In genomic region chr4:35562831-35563230, GRCh38 we compare ENCODE assay signal across 23 cellular contexts.
"Had no signal": no experiment of that assay in that cellular context is flagged by ENCODE, and none has a peak within 500 bp of the region (broad histone marks: within the 10 kb centered on the region; RNA-seq: fewer than 3 reads in every experiment).

No MANE protein-coding gene starts in this region.

- H3K4me1 Mint-ChIP-seq: endodermal cell; naive thymus-derived CD8-positive, alpha-beta T cell; stimulated activated memory B cell treated with anti-CD40 and anti-IgM and Interleukin-4, amounts not matched to agents 10 μg/mL and 1 μg/mL and 100 μg/mL, for 72 hours had no signal

- H3K36me3 Mint-ChIP-seq: naive thymus-derived CD8-positive, alpha-beta T cell; stimulated activated memory B cell treated with anti-CD40 and anti-IgM and Interleukin-4, amounts not matched to agents 10 μg/mL and 1 μg/mL and 100 μg/mL, for 72 hours had no signal

- H3K4me3 ChIP-seq: coronary artery, heart left ventricle, lung, mucosa of descending colon, right lobe of liver, spleen, tibial nerve had no signal

- ATAC-seq: heart left ventricle; left cardiac atrium; left ventricle myocardium superior; mucosa of descending colon; naive thymus-derived CD8-positive, alpha-beta T cell; right lobe of liver; stimulated activated memory B cell treated with anti-CD40 and anti-IgM and Interleukin-4, amounts not matched to agents 10 μg/mL and 1 μg/mL and 100 μg/mL, for 72 hours had no signal

- H3K27me3 Mint-ChIP-seq: naive thymus-derived CD8-positive, alpha-beta T cell; stimulated activated memory B cell treated with anti-CD40 and anti-IgM and Interleukin-4, amounts not matched to agents 10 μg/mL and 1 μg/mL and 100 μg/mL, for 72 hours; stimulated activated naive CD8-positive, alpha-beta T cell treated with anti-CD3 and anti-CD28 coated beads, Interleukin-15, Interleukin-2, amounts not matched to agents 100 ng/mL and 50 ng/mL, for 24 hours had no signal

- DNase-seq: central memory CD4-positive, alpha-beta T cell; effector CD4-positive, alpha-beta T cell; endodermal cell; erythroblast; foreskin melanocyte; heart left ventricle; kidney; left cardiac atrium; left ventricle myocardium superior; mesendoderm; mucosa of descending colon; naive thymus-derived CD8-positive, alpha-beta T cell; right lobe of liver; spleen; stimulated activated CD4-positive, alpha-beta T cell treated with anti-CD3 and anti-CD28 coated beads, Interleukin-15, amount 100 ng/mL, for 24 hours; stimulated activated CD4-positive, alpha-beta T cell treated with anti-CD3 and anti-CD28 coated beads, Interleukin-1b, Interleukin-23, amount 100 ng/mL, for 48 hours; stimulated activated CD4-positive, alpha-beta T cell treated with anti-CD3 and anti-CD28 coated beads, Interleukin-4, amount 100 ng/mL, for 24 hours had no signal

- H3K4me3 Mint-ChIP-seq: endodermal cell; naive thymus-derived CD8-positive, alpha-beta T cell; stimulated activated memory B cell treated with anti-CD40 and anti-IgM and Interleukin-4, amounts not matched to agents 10 μg/mL and 1 μg/mL and 100 μg/mL, for 72 hours; stimulated activated naive CD8-positive, alpha-beta T cell treated with anti-CD3 and anti-CD28 coated beads, Interleukin-15, Interleukin-2, amounts not matched to agents 100 ng/mL and 50 ng/mL, for 24 hours had no signal

- H3K4me1 ChIP-seq: heart left ventricle, right lobe of liver, spleen, tibial nerve had no signal

- H3K27me3 ChIP-seq: heart left ventricle, neutrophil, right lobe of liver, spleen, tibial nerve had no signal

- H3K36me3 ChIP-seq: heart left ventricle, neutrophil, right lobe of liver, spleen, tibial nerve had no signal

- H3K27ac ChIP-seq: coronary artery, heart left ventricle, neutrophil, right lobe of liver, spleen, tibial nerve had no signal

- H3K9me3 ChIP-seq: neutrophil, right lobe of liver had no signal

- H3K27ac Mint-ChIP-seq: endodermal cell; naive thymus-derived CD8-positive, alpha-beta T cell; stimulated activated memory B cell treated with anti-CD40 and anti-IgM and Interleukin-4, amounts not matched to agents 10 μg/mL and 1 μg/mL and 100 μg/mL, for 72 hours; stimulated activated naive CD8-positive, alpha-beta T cell treated with anti-CD3 and anti-CD28 coated beads, Interleukin-15, Interleukin-2, amounts not matched to agents 100 ng/mL and 50 ng/mL, for 24 hours had no signal
